In genomic region chr18:59358611-59359575, GRCh38 we compare ENCODE assay signal across 1 cellular context.
TF ChIP-seq lines count a peak whose summit lies in the region.

Gene LMAN1, minus strand, starts transcription at chr18:59359265. Its CDS starts 21 bp downstream, at chr18:59359244.

TF ChIP-seq in HepG2, 621 proteins besides CTCF, POLR2A, EP300 and RAD21 (continued from another document and continues in another):
- peak; percentile 64; the same call in 1 of the 2 replicates for TF ChIP-seq ZBED4 (CRISPR knock-in tag; IDR thresholded peaks at IDR 0.05; ENCODE audit: borderline replicate concordance)
- TF ChIP-seq IKZF1 (IDR thresholded peaks at IDR 0.05) = no peak
- no peak for TF ChIP-seq ZNF780A (CRISPR knock-in tag; IDR thresholded peaks at IDR 0.05)
- no peak for TF ChIP-seq TFE3 (CRISPR knock-in tag; IDR thresholded peaks at IDR 0.05)
- TF ChIP-seq ZHX1 (CRISPR knock-in tag; IDR thresholded peaks at IDR 0.05; ENCODE audit: low read depth) = peak; percentile 44; the same call in 1 of the 2 replicates
- peak; percentile 18; the same call in 1 of the 2 replicates for TF ChIP-seq ETV5 (CRISPR knock-in tag; IDR thresholded peaks at IDR 0.05; ENCODE audit: borderline replicate concordance)
- TF ChIP-seq ZMYM4 (CRISPR knock-in tag; IDR thresholded peaks at IDR 0.05) = peak; percentile 90
- TF ChIP-seq STAT5B (CRISPR knock-in tag; IDR thresholded peaks at IDR 0.05) = 0 out of 2 replicates have a peak, but pooled peaks have one; percentile 54
- TF ChIP-seq ZNF567 (CRISPR knock-in tag; IDR thresholded peaks at IDR 0.05; ENCODE audit: borderline replicate concordance) = no peak
- no peak for TF ChIP-seq TRAFD1 (CRISPR knock-in tag; IDR thresholded peaks at IDR 0.05; ENCODE audit: borderline replicate concordance)
- 0 out of 2 replicates have a peak, but pooled peaks have one; percentile 46 for TF ChIP-seq ZFP90 (CRISPR knock-in tag; IDR thresholded peaks at IDR 0.05; ENCODE audit: borderline replicate concordance)
- no peak for TF ChIP-seq ZNF629 (CRISPR knock-in tag; conservative IDR thresholded peaks at IDR 0.05)
- 0 out of 2 replicates have a peak, but pooled peaks have one; percentile 80 for TF ChIP-seq ZBTB7A (CRISPR knock-in tag; IDR thresholded peaks at IDR 0.05)
- no peak for TF ChIP-seq MTA3 (CRISPR knock-in tag; IDR thresholded peaks at IDR 0.05)
- TF ChIP-seq SP140L (CRISPR knock-in tag; IDR thresholded peaks at IDR 0.05; ENCODE audit: borderline replicate concordance) = no peak; the same call in 1 of the 2 replicates
- no peak for TF ChIP-seq ZNF75D (CRISPR knock-in tag; IDR thresholded peaks at IDR 0.05; ENCODE audit: borderline replicate concordance)
- TF ChIP-seq ZSCAN31 (CRISPR knock-in tag; IDR thresholded peaks at IDR 0.05; ENCODE audit: low read depth) = 0 out of 2 replicates have a peak, but pooled peaks have one; percentile 61
- TF ChIP-seq ZNF672 (CRISPR knock-in tag; IDR thresholded peaks at IDR 0.05) = no peak
- TF ChIP-seq ZBTB33 (CRISPR knock-in tag; IDR thresholded peaks at IDR 0.05) = no peak
- no peak for TF ChIP-seq SMARCC2 (IDR thresholded peaks at IDR 0.05)
- TF ChIP-seq SIN3A (IDR thresholded peaks at IDR 0.05; ENCODE audit: borderline replicate concordance, low read depth, low read length) = no peak
- TF ChIP-seq ATF7 (IDR thresholded peaks at IDR 0.05) = no peak
- TF ChIP-seq ATF7 (CRISPR knock-in tag; IDR thresholded peaks at IDR 0.05) = no peak
- no peak for TF ChIP-seq ZNF530 (CRISPR knock-in tag; IDR thresholded peaks at IDR 0.05; ENCODE audit: low read depth)
- TF ChIP-seq ARNT (IDR thresholded peaks at IDR 0.05) = no peak
- TF ChIP-seq ZNF383 (CRISPR knock-in tag; IDR thresholded peaks at IDR 0.05; ENCODE audit: borderline replicate concordance) = no peak
- peak; percentile 13; the same call in 1 of the 2 replicates for TF ChIP-seq SMYD3 (CRISPR knock-in tag; IDR thresholded peaks at IDR 0.05)
- TF ChIP-seq SOX13 (IDR thresholded peaks at IDR 0.05) = no peak
- TF ChIP-seq SOX13 (CRISPR knock-in tag; conservative IDR thresholded peaks at IDR 0.05 in 1 of 2, IDR thresholded peaks at IDR 0.05 in 1 of 2) = peak in 1 of 2 experiments; percentile 28; a peak in 2 of 4 replicates
- no peak for TF ChIP-seq AKNA (CRISPR knock-in tag; IDR thresholded peaks at IDR 0.05; ENCODE audit: borderline replicate concordance)
- no peak for TF ChIP-seq PREB (CRISPR knock-in tag; IDR thresholded peaks at IDR 0.05)
- no peak for TF ChIP-seq JARID2 (CRISPR knock-in tag; IDR thresholded peaks at IDR 0.05; ENCODE audit: insufficient replicate concordance)
- no peak for TF ChIP-seq CENPX (CRISPR knock-in tag; IDR thresholded peaks at IDR 0.05)
- TF ChIP-seq ZZZ3 (CRISPR knock-in tag; IDR thresholded peaks at IDR 0.05; ENCODE audit: borderline replicate concordance) = 0 out of 2 replicates have a peak, but pooled peaks have one; percentile 30
- TF ChIP-seq ZNF512 (CRISPR knock-in tag; IDR thresholded peaks at IDR 0.05) = no peak
- TF ChIP-seq ATF4 (CRISPR knock-in tag; IDR thresholded peaks at IDR 0.05) = 0 out of 4 replicates have a peak, but pooled peaks of 1 of the 2 experiments have one; percentile 41
- TF ChIP-seq RFXANK (CRISPR knock-in tag; IDR thresholded peaks at IDR 0.05) = no peak
- no peak for TF ChIP-seq KDM3A (CRISPR knock-in tag; IDR thresholded peaks at IDR 0.05; ENCODE audit: low read depth)
- no peak for TF ChIP-seq JUN (CRISPR knock-in tag; IDR thresholded peaks at IDR 0.05)
- TF ChIP-seq TBX3 (IDR thresholded peaks at IDR 0.05; ENCODE audit: borderline replicate concordance) = 0 out of 2 replicates have a peak, but pooled peaks have one; percentile 18
- no peak for TF ChIP-seq PAF1 (CRISPR knock-in tag; IDR thresholded peaks at IDR 0.05)
